ENCODE assay signal across 18 cellular contexts in genomic region chr4:15742637-15743036, GRCh38.
"Had no signal": no experiment of that assay in that cellular context is flagged by ENCODE, and none has a peak within 500 bp of the region (broad histone marks: within the 10 kb centered on the region; RNA-seq: fewer than 3 reads in every experiment).

No MANE protein-coding gene starts in this region.

- H3K9me3 ChIP-seq: SK-N-SH had no signal

- DNase-seq: KBM-7, MV-4-11, NCI-H1048, NCI-H1105, NCI-H1417, NCI-H1436 treated with DMSO at 0.1 percent for 48 hours, NCI-H1694 treated with DMSO at 0.1 percent for 48 hours, NCI-H1930, NCI-H2081, NCI-H2107, NCI-H2227 treated with DMSO at 0.1 percent for 48 hours, NCI-H524, NCI-H526 treated with DMSO at 0.1 percent for 48 hours, NCI-H748 treated with DMSO at 0.1 percent for 48 hours, SHP77, SK-N-SH had no signal

- H3K27ac ChIP-seq: RWPE1 had no signal

- ATAC-seq: Panc1 had no signal
